Comparison of ENCODE assay signal across 27 cellular contexts in the genomic region with DNA sequence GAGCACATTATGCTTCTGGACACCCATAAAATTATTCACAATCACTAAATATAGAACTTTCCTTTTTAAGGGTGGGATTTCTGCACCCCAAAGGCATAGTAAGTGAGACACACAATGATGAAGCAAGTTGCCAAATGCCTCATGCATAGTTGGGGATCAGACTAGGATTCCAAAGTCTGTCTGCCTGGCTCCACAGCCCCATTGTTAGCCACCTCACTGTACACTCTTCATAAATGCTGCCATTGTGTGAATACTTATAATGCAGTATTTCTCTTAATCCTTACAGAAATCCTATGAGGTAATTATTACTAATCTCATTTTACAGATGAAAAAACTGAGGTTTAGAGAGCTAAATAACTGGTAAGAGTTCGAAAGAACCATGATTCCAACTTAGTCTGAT.
"Had no signal": no experiment of that assay in that cellular context is flagged by ENCODE, and none has a peak within 500 bp of the region (broad histone marks: within the 10 kb centered on the region; RNA-seq: fewer than 3 reads in every experiment).

No MANE protein-coding gene starts in this region.

- DNase-seq: activated CD4-positive, alpha-beta memory T cell treated with anti-CD3 and anti-CD28 coated beads for 36 hours; activated CD4-positive, alpha-beta T cell treated with anti-CD3 and anti-CD28 coated beads for 4 hours; activated CD4-positive, alpha-beta T cell treated with anti-CD3 and anti-CD28 coated beads, Interleukin-2, amount 50 U/mL, for 1 hour; activated CD8-positive, alpha-beta memory T cell treated with anti-CD3 and anti-CD28 coated beads, Interleukin-2, amount 50 U/mL, for 4 hours; activated gamma-delta T cell treated with Interleukin-2 at 50 U/mL for 16 hours; activated naive CD4-positive, alpha-beta T cell treated with anti-CD3 and anti-CD28 coated beads for 36 hours; activated T-cell treated with anti-CD3 and anti-CD28 coated beads for 4 hours; activated T-cell treated with anti-CD3 and anti-CD28 coated beads, Interleukin-2, amount 50 U/mL, for 4 hours; adrenal gland; body of pancreas; NCI-H1436; NCI-H1694; NCI-H1930; NCI-H345; NCI-H524 treated with DMSO at 0.1 percent for 48 hours; SHP77 had no signal

- H3K27ac Mint-ChIP-seq: activated CD4-positive, alpha-beta memory T cell treated with anti-CD3 and anti-CD28 coated beads for 36 hours; activated naive CD4-positive, alpha-beta T cell treated with anti-CD3 and anti-CD28 coated beads for 36 hours; activated naive CD4-positive, alpha-beta T cell treated with anti-CD3 and anti-CD28 coated beads, Interleukin-2, amount 50 U/mL, for 72 hours; activated T-helper 1 cell treated with anti-CD3 and anti-CD28 coated beads, Interleukin-12 subunit alpha, Interleukin-12 subunit beta, Interleukin-2, Interleukin-4 antibody, amounts not matched to agents 30 ng/mL and 10 ng/mL and 1 ng/mL, durations not matched to agents 14 hours and 24 hours and 36 hours; T-helper 1 cell treated with Interleukin-12 subunit alpha and Interleukin-12 subunit beta and Interleukin-4 antibody, amounts not matched to agents 30 μg/mL and 1 μg/mL, for 36 hours; T-helper 2 cell treated with Interferon-gamma antibody and Interleukin-4, amounts not matched to agents 5 μg/mL and 100 μg/mL, for 36 hours; WTC11 had no signal

- H3K27me3 ChIP-seq: adrenal gland, body of pancreas, breast epithelium, SJCRH30 had no signal

- H3K4me3 ChIP-seq: adrenal gland, body of pancreas, breast epithelium, K562, SJCRH30, SK-N-MC had no signal

- ATAC-seq: activated CD4-positive, CD25-positive, alpha-beta regulatory T cell treated with anti-CD3 and anti-CD28 coated beads, Interleukin-2, amount 50 U/mL, for 24 hours; activated naive CD4-positive, alpha-beta T cell treated with anti-CD3 and anti-CD28 coated beads, Interleukin-2, amount 50 U/mL, for 72 hours; activated T-cell treated with anti-CD3 and anti-CD28 coated beads, Interleukin-2, amount 50 U/mL, for 4 hours; body of pancreas; K562; Panc1; WTC11 had no signal

- H3K27me3 Mint-ChIP-seq: activated CD4-positive, alpha-beta memory T cell treated with anti-CD3 and anti-CD28 coated beads for 36 hours had no signal

- H3K27ac ChIP-seq: adrenal gland, body of pancreas, breast epithelium, SJCRH30, SK-N-MC had no signal

- H3K4me1 ChIP-seq: adrenal gland, body of pancreas, breast epithelium, SJCRH30 had no signal

- H3K4me3 Mint-ChIP-seq: activated CD4-positive, alpha-beta memory T cell treated with anti-CD3 and anti-CD28 coated beads for 36 hours; activated naive CD4-positive, alpha-beta T cell treated with anti-CD3 and anti-CD28 coated beads for 36 hours; activated T-cell treated with anti-CD3 and anti-CD28 coated beads, Interleukin-2, amount 50 U/mL, for 4 hours; activated T-helper 1 cell treated with anti-CD3 and anti-CD28 coated beads, Interleukin-12 subunit alpha, Interleukin-12 subunit beta, Interleukin-2, Interleukin-4 antibody, amounts not matched to agents 30 ng/mL and 10 ng/mL and 1 ng/mL, durations not matched to agents 14 hours and 24 hours and 36 hours; T-helper 1 cell treated with Interleukin-12 subunit alpha and Interleukin-12 subunit beta and Interleukin-4 antibody, amounts not matched to agents 30 μg/mL and 1 μg/mL, for 36 hours; T-helper 2 cell treated with Interferon-gamma antibody and Interleukin-4, amounts not matched to agents 5 μg/mL and 100 μg/mL, for 36 hours; WTC11 had no signal

- H3K9me3 Mint-ChIP-seq: activated naive CD4-positive, alpha-beta T cell treated with anti-CD3 and anti-CD28 coated beads, Interleukin-2, amount 50 U/mL, for 72 hours; activated T-helper 1 cell treated with anti-CD3 and anti-CD28 coated beads, Interleukin-12 subunit alpha, Interleukin-12 subunit beta, Interleukin-2, Interleukin-4 antibody, amounts not matched to agents 30 ng/mL and 10 ng/mL and 1 ng/mL, durations not matched to agents 14 hours and 24 hours and 36 hours; T-helper 1 cell treated with Interleukin-12 subunit alpha and Interleukin-12 subunit beta and Interleukin-4 antibody, amounts not matched to agents 30 μg/mL and 1 μg/mL, for 36 hours; T-helper 2 cell treated with Interferon-gamma antibody and Interleukin-4, amounts not matched to agents 5 μg/mL and 100 μg/mL, for 36 hours; WTC11 had no signal

- H3K36me3 Mint-ChIP-seq: activated CD4-positive, alpha-beta memory T cell treated with anti-CD3 and anti-CD28 coated beads for 36 hours; activated naive CD4-positive, alpha-beta T cell treated with anti-CD3 and anti-CD28 coated beads, Interleukin-2, amount 50 U/mL, for 72 hours; WTC11 had no signal

- H3K36me3 ChIP-seq: adrenal gland, breast epithelium, SJCRH30 had no signal
